34 cellular contexts compared by ENCODE assay signal in the genomic region with DNA sequence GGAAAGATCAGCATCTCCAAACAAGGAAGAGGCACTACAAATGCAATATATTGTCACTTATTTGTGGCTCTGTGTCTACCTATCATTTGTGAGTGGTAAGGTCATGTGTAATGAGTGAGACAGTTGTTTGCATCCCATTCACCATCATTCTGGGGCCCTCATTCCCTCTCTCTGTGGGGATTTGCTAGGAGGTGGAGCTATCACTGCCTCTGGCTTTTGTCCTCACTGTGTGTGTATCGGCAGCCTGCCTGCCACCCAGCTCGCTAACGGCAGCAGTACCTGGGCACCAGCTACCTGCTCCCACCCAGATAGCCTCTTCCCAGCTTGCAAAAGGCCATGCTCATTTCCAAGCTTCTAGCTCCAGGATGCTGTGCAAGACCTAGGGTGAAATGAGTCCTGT.
"Had no signal": no experiment of that assay in that cellular context is flagged by ENCODE, and none has a peak within 500 bp of the region (broad histone marks: within the 10 kb centered on the region; RNA-seq: fewer than 3 reads in every experiment).

No MANE protein-coding gene starts in this region.

- H3K9ac ChIP-seq: KMS-11 had no signal

- H3K9me3 ChIP-seq: Peyer's patch had no signal

- DNase-seq: activated B cell treated with CpG ODN at 0.5 μM for 24 hours; activated CD4-positive, alpha-beta memory T cell treated with anti-CD3 and anti-CD28 coated beads for 36 hours; activated CD4-positive, alpha-beta T cell treated with anti-CD3 and anti-CD28 coated beads for 4 hours; activated CD4-positive, alpha-beta T cell treated with anti-CD3 and anti-CD28 coated beads, Interleukin-2, amount 50 U/mL, for 1 hour; activated CD4-positive, CD25-positive, alpha-beta regulatory T cell treated with anti-CD3 and anti-CD28 coated beads, Interleukin-2, amount 50 U/mL, for 72 hours; activated CD8-positive, alpha-beta memory T cell treated with anti-CD3 and anti-CD28 coated beads, Interleukin-2, amount 50 U/mL, for 48 hours; activated effector memory CD4-positive, alpha-beta T cell treated with Interleukin-2 at 50 U/mL for 16 hours; activated naive CD4-positive, alpha-beta T cell treated with anti-CD3 and anti-CD28 coated beads, Interleukin-2, amount 10 ng/mL, durations not matched to agents 7 days and 5 days; activated naive CD8-positive, alpha-beta T cell treated with anti-CD3 and anti-CD28 coated beads, Interleukin-2, amount 50 U/mL, for 24 hours; activated T-cell treated with anti-CD3 and anti-CD28 coated beads, Interleukin-2, amount 50 U/mL, for 48 hours; anterior cingulate cortex; caudate nucleus; cerebellar nuclear complex; MM.1S; MV-4-11; NCI-H1092; NCI-H1436 treated with DMSO at 0.1 percent for 48 hours; NCI-H1694 treated with DMSO at 0.1 percent for 48 hours; NCI-H2029; NCI-H2171 treated with DMSO at 0.1 percent for 48 hours; NCI-H345; NCI-H524 treated with DMSO at 0.1 percent for 48 hours; NCI-H748 treated with DMSO at 0.1 percent for 48 hours; NK-92 treated with Interleukin-12 subunit alpha and Interleukin-12 subunit beta, amount 100 ng/mL, for 24 hours; PC-3; Peyer's patch; RPMI8226; SHP77 treated with DMSO at 0.1 percent for 48 hours; SW 1271; T-helper 1 cell; T-helper 2 cell; T-helper 9 cell had no signal

- H3K27ac ChIP-seq: KMS-11, Peyer's patch, VCaP had no signal

- H3K36me3 ChIP-seq: Peyer's patch had no signal

- H3K4me1 ChIP-seq: Peyer's patch had no signal

- H3K27me3 ChIP-seq: Peyer's patch had no signal

- H3K4me2 ChIP-seq: KMS-11 had no signal

- ATAC-seq: activated naive CD8-positive, alpha-beta T cell treated with anti-CD3 and anti-CD28 coated beads, Interleukin-2, amount 50 U/mL, for 24 hours; PC-3 had no signal

- H3K4me3 ChIP-seq: Peyer's patch had no signal
